Comparison of ENCODE assay signal across 8 cellular contexts in genomic region chr20:17682103-17682888, GRCh38. TPM values are rescaled to one million over a fixed set of nuclear protein-coding genes. Genes with fewer than 3 reads are reported as not detected.
DNase-seq lines count a peak whose midpoint lies in the region; ATAC-seq and TF ChIP-seq lines count a peak whose summit lies in the region.

Gene RRBP1 (minus strand): TSS chr20:17682242. CDS start chr20:17660507, 21,735 bp downstream.

- peak within 1 kb of the TSS; percentile 89 for H3K27ac ChIP-seq in urinary bladder (ENCODE audit: low read depth)

- peak; percentile 81 for TF ChIP-seq CTCF in GM13977 (IDR thresholded peaks at IDR 0.05; ENCODE audit: extremely low read depth, insufficient read depth, missing control alignments)
- TF ChIP-seq CTCF in progenitor cell of endocrine pancreas (IDR thresholded peaks at IDR 0.05; ENCODE audit: unreplicated experiment) = peak; percentile 73

- ATAC-seq in HG02884 (IDR thresholded peaks at IDR 0.05; ENCODE audit: unreplicated experiment) = peak; percentile 87
- ATAC-seq in left cardiac atrium = peak; percentile 95 to 97

- H3K36me3 ChIP-seq in urinary bladder (ENCODE audit: insufficient read depth) = no peaks in the 10 kb centered on the region

- peaks cover 7% of the 10 kb centered on the region for H3K36me3 Mint-ChIP-seq in progenitor cell of endocrine pancreas (ENCODE audit: insufficient read depth)

- intact Hi-C loops in T-helper 1 cell treated with Interleukin-12 subunit alpha and Interleukin-12 subunit beta and Interleukin-4 antibody, amounts not matched to agents 30 ng/mL and 1 ng/mL, for 36 hours (cut with micrococcal nuclease) = loop anchor here (1.0 to 5.0 kb wide), 20 partner anchors 72 to 1110 kb away; partner anchors contain the start of genes DZANK1, MGME1, POLR3F and SEC23B
- intact Hi-C loops in left cardiac atrium (cut with DNase I) = loop anchor here in 1 of 2 donors (10.0 kb wide), 1 partner anchor 213 kb away; no protein-coding TSS in a partner anchor

- peak within 1 kb of the TSS; percentile 80 for H3K4me3 Mint-ChIP-seq in progenitor cell of endocrine pancreas (ENCODE audit: low read depth)

- H3K9me3 Mint-ChIP-seq in progenitor cell of endocrine pancreas (ENCODE audit: low read depth) = peaks cover 11% of the 10 kb centered on the region

- H3K27me3 Mint-ChIP-seq in progenitor cell of endocrine pancreas = peaks cover 10% of the 10 kb centered on the region

- peak within 1 kb of the TSS; percentile 79 for H3K27ac Mint-ChIP-seq in progenitor cell of endocrine pancreas

- in situ Hi-C loops in GM13977 (cut with MboI; ENCODE audit: low pct_unique_long_range_greater_than_20kb, low sequenced_read_pairs, unreplicated experiment) = loop anchor here (25.0 kb wide), 1 partner anchor 205 kb away; no protein-coding TSS in a partner anchor

- DNase-seq in GM13977 (ENCODE audit: low spot score) (peak; percentile 100), NCI-H146 treated with DMSO at 0.1 percent for 48 hours (lab: John Stamatoyannopoulos, UW; ENCODE audit: unreplicated experiment) (peak; percentile 95), amniotic stem cell (lab: John Stamatoyannopoulos, UW) (peak; percentile 96), left cardiac atrium (peak; percentile 99), progenitor cell of endocrine pancreas (ENCODE audit: low spot score, unreplicated experiment) (peak; percentile 98)

- peak within 1 kb of the TSS; percentile 92 for H3K4me3 ChIP-seq in urinary bladder (ENCODE audit: low read depth, low read length)

- WGBS in urinary bladder = under 1% methylated on average over 79 of the region's 79 CpGs

- H3K4me1 Mint-ChIP-seq in progenitor cell of endocrine pancreas (ENCODE audit: low read depth) = peaks cover 49% of the 10 kb centered on the region

- H3K4me1 ChIP-seq in urinary bladder (ENCODE audit: insufficient read depth) = no peaks in the 10 kb centered on the region

RNA-seq across cellular contexts. Expression of gene RRBP1, which starts in this region (rescaled TPM):
- 77.1 and 81.5 TPM in 2 replicates for total RNA-seq in T-helper 1 cell treated with Interleukin-12 subunit alpha and Interleukin-12 subunit beta and Interleukin-4 antibody, amounts not matched to agents 30 ng/mL and 1 ng/mL, for 36 hours
- total RNA-seq in left cardiac atrium (100 to 1,000 TPM in 1 of 2 donors, 10 to 100 TPM in 1; 68.6 to 127 TPM), progenitor cell of endocrine pancreas (222 and 242 TPM in 2 replicates), urinary bladder (147 TPM)
- 80.1 TPM for polyA plus RNA-seq in urinary bladder

Comparison
In these comparisons a context has a peak if more than half of its experiments do, and no peak if none do; other contexts are left out.
1. Peak in every context shown above with its lines: DNase-seq, ATAC-seq, H3K4me3 ChIP-seq and H3K27ac ChIP-seq.